In genomic region chr12:97640826-97641225, GRCh38 we compare ENCODE assay signal across 31 cellular contexts.
"Had no signal": no experiment of that assay in that cellular context is flagged by ENCODE, and none has a peak within 500 bp of the region (broad histone marks: within the 10 kb centered on the region; RNA-seq: fewer than 3 reads in every experiment).

No MANE protein-coding gene starts in this region.

- H3K4me3 ChIP-seq: Peyer's patch, SJSA1 had no signal

- H3K27me3 ChIP-seq: Peyer's patch, SJSA1 had no signal

- H3K36me3 ChIP-seq: Peyer's patch, SJSA1 had no signal

- DNase-seq: activated B cell treated with CpG ODN at 0.5 μM for 24 hours; activated CD4-positive, alpha-beta memory T cell treated with anti-CD3 and anti-CD28 coated beads for 36 hours; activated CD4-positive, alpha-beta T cell treated with anti-CD3 and anti-CD28 coated beads for 4 hours; activated CD4-positive, alpha-beta T cell treated with anti-CD3 and anti-CD28 coated beads, Interleukin-2, amount 50 U/mL, for 1 hour; activated CD4-positive, CD25-positive, alpha-beta regulatory T cell treated with anti-CD3 and anti-CD28 coated beads, Interleukin-2, amount 50 U/mL, for 72 hours; activated CD8-positive, alpha-beta memory T cell treated with anti-CD3 and anti-CD28 coated beads, Interleukin-2, amount 50 U/mL, for 48 hours; activated effector memory CD4-positive, alpha-beta T cell treated with Interleukin-2 at 50 U/mL for 16 hours; activated naive CD4-positive, alpha-beta T cell treated with anti-CD3 and anti-CD28 coated beads, Interleukin-2, amount 10 ng/mL, durations not matched to agents 7 days and 5 days; activated naive CD8-positive, alpha-beta T cell treated with anti-CD3 and anti-CD28 coated beads, Interleukin-2, amount 50 U/mL, for 24 hours; activated T-cell treated with anti-CD3 and anti-CD28 coated beads, Interleukin-2, amount 50 U/mL, for 48 hours; anterior cingulate cortex; Kasumi-1; KG1; MM.1S; MV-4-11; NCI-H1092; NCI-H1436 treated with DMSO at 0.1 percent for 48 hours; NCI-H1694 treated with DMSO at 0.1 percent for 48 hours; NCI-H2029 treated with DMSO at 0.1 percent for 48 hours; NCI-H2107; NCI-H2171; NCI-H510A; NCI-H526; NCI-H748 treated with DMSO at 0.1 percent for 48 hours; NK-92 treated with Interleukin-12 subunit alpha and Interleukin-12 subunit beta, amount 100 ng/mL, for 24 hours; PC-3; Peyer's patch; RPMI8226; SHP77 treated with DMSO at 0.1 percent for 48 hours; SK-N-SH had no signal

- ATAC-seq: activated naive CD8-positive, alpha-beta T cell treated with anti-CD3 and anti-CD28 coated beads, Interleukin-2, amount 50 U/mL, for 24 hours; PC-3 had no signal
